31 cellular contexts compared by ENCODE assay signal in genomic region chr5:93417500-93417899, GRCh38.
"Had no signal": no experiment of that assay in that cellular context is flagged by ENCODE, and none has a peak within 500 bp of the region (broad histone marks: within the 10 kb centered on the region; RNA-seq: fewer than 3 reads in every experiment).

No MANE protein-coding gene starts in this region.

- H3K9me3 Mint-ChIP-seq: activated CD4-positive, alpha-beta memory T cell treated with anti-CD3 and anti-CD28 coated beads, Interleukin-2, amount 10 ng/mL, durations not matched to agents 7 days and 5 days; activated naive CD8-positive, alpha-beta T cell treated with anti-CD3 and anti-CD28 coated beads for 36 hours; central memory CD8-positive, alpha-beta T cell had no signal

- H3K36me3 ChIP-seq: cardiac muscle cell, WERI-Rb-1 had no signal

- H3K27me3 Mint-ChIP-seq: central memory CD8-positive, alpha-beta T cell had no signal

- H3K4me2 ChIP-seq: PC-9 had no signal

- H2AFZ ChIP-seq: PC-9 had no signal

- ATAC-seq: activated CD8-positive, alpha-beta memory T cell treated with anti-CD3 and anti-CD28 coated beads, Interleukin-2, amount 10 ng/mL, durations not matched to agents 7 days and 5 days had no signal

- H3K4me3 Mint-ChIP-seq: activated CD4-positive, alpha-beta memory T cell treated with anti-CD3 and anti-CD28 coated beads, Interleukin-2, amount 10 ng/mL, durations not matched to agents 7 days and 5 days; activated CD8-positive, alpha-beta memory T cell treated with anti-CD3 and anti-CD28 coated beads, Interleukin-2, amount 10 ng/mL, durations not matched to agents 7 days and 5 days; activated naive CD8-positive, alpha-beta T cell treated with anti-CD3 and anti-CD28 coated beads for 36 hours; central memory CD8-positive, alpha-beta T cell had no signal

- DNase-seq: activated CD4-positive, alpha-beta memory T cell treated with anti-CD3 and anti-CD28 coated beads, Interleukin-2, amount 10 ng/mL, durations not matched to agents 7 days and 5 days; activated CD4-positive, alpha-beta T cell treated with anti-CD3 and anti-CD28 coated beads for 1 hour; activated CD4-positive, alpha-beta T cell treated with anti-CD3 and anti-CD28 coated beads for 48 hours; activated CD4-positive, CD25-positive, alpha-beta regulatory T cell; activated CD8-positive, alpha-beta memory T cell treated with anti-CD3 and anti-CD28 coated beads for 24 hours; activated CD8-positive, alpha-beta memory T cell treated with anti-CD3 and anti-CD28 coated beads, Interleukin-2, amount 10 ng/mL, durations not matched to agents 7 days and 5 days; activated CD8-positive, alpha-beta memory T cell treated with anti-CD3 and anti-CD28 coated beads, Interleukin-2, amount 50 U/mL, for 48 hours; activated effector memory CD4-positive, alpha-beta T cell treated with Interleukin-2 at 50 U/mL for 16 hours; activated naive CD4-positive, alpha-beta T cell; activated naive CD4-positive, alpha-beta T cell treated with anti-CD3 and anti-CD28 coated beads, Interleukin-2, amount 50 U/mL, for 16 hours; activated naive CD8-positive, alpha-beta T cell treated with anti-CD3 and anti-CD28 coated beads for 36 hours; activated T-cell treated with anti-CD3 and anti-CD28 coated beads, Interleukin-2, amount 50 U/mL, for 48 hours; amniotic stem cell; aorta; Karpas-422; NCI-H1105; NCI-H1417 treated with DMSO at 0.1 percent for 48 hours; NCI-H1694 treated with DMSO at 0.1 percent for 48 hours; NCI-H2029; NCI-H226; NCI-H524 treated with DMSO at 0.1 percent for 48 hours; NCI-H748 treated with DMSO at 0.1 percent for 48 hours; PC-9; Right ventricle myocardium superior; SW 1271; T-helper 1 cell; T-helper 2 cell; T1000; WERI-Rb-1 had no signal

- H3K4me3 ChIP-seq: cardiac muscle cell, PC-9 had no signal

- H3K27ac ChIP-seq: cardiac muscle cell, PC-9, WERI-Rb-1 had no signal

- H3K36me3 Mint-ChIP-seq: activated CD8-positive, alpha-beta memory T cell treated with anti-CD3 and anti-CD28 coated beads, Interleukin-2, amount 10 ng/mL, durations not matched to agents 7 days and 5 days; activated naive CD8-positive, alpha-beta T cell treated with anti-CD3 and anti-CD28 coated beads for 36 hours had no signal

- H3K4me1 Mint-ChIP-seq: activated CD4-positive, alpha-beta memory T cell treated with anti-CD3 and anti-CD28 coated beads, Interleukin-2, amount 10 ng/mL, durations not matched to agents 7 days and 5 days; activated CD8-positive, alpha-beta memory T cell treated with anti-CD3 and anti-CD28 coated beads, Interleukin-2, amount 10 ng/mL, durations not matched to agents 7 days and 5 days; activated naive CD8-positive, alpha-beta T cell treated with anti-CD3 and anti-CD28 coated beads for 36 hours; central memory CD8-positive, alpha-beta T cell had no signal

- H3K27ac Mint-ChIP-seq: activated CD4-positive, alpha-beta memory T cell treated with anti-CD3 and anti-CD28 coated beads, Interleukin-2, amount 10 ng/mL, durations not matched to agents 7 days and 5 days; activated CD8-positive, alpha-beta memory T cell treated with anti-CD3 and anti-CD28 coated beads, Interleukin-2, amount 10 ng/mL, durations not matched to agents 7 days and 5 days; activated naive CD8-positive, alpha-beta T cell treated with anti-CD3 and anti-CD28 coated beads for 36 hours had no signal
